In genomic region chr12:53770281-53770680, GRCh38 we compare ENCODE assay signal across 17 cellular contexts. TPM values are rescaled to one million over a fixed set of nuclear protein-coding genes. Genes with fewer than 3 reads are reported as not detected.
A peak's percentile ranks its signal among the peaks of the same experiment; 100 is the strongest.
DNase-seq lines count a peak whose midpoint lies in the region; ATAC-seq, FAIRE-seq and TF ChIP-seq lines count a peak whose summit lies in the region.
"Had no signal": no experiment of that assay in that cellular context is flagged by ENCODE, and none has a peak within 500 bp of the region (broad histone marks: within the 10 kb centered on the region; RNA-seq: fewer than 3 reads in every experiment).

No MANE protein-coding gene starts in this region.

- TF ChIP-seq POLR2A in A549 (IDR thresholded peaks at IDR 0.05; ENCODE audit: low read length): no peak

- peaks cover 21% of the 10 kb centered on the region for H3K4me1 ChIP-seq in A549
- H3K4me1 ChIP-seq in adipocyte (ENCODE audit: control insufficient read depth, insufficient read depth, low read length): peaks cover 36% of the 10 kb centered on the region

- peak in 1 of 2 experiments; percentile 68; a peak in 3 of 6 replicates for ATAC-seq in A549
- no peak for ATAC-seq in activated CD4-positive, alpha-beta T cell treated with anti-CD3 and anti-CD28 coated beads for 36 hours
- no peak for ATAC-seq in GM21381 (IDR thresholded peaks at IDR 0.05; ENCODE audit: unreplicated experiment)
- no peak for ATAC-seq in HG03460 (IDR thresholded peaks at IDR 0.05; ENCODE audit: unreplicated experiment)
- ATAC-seq: activated T-cell treated with anti-CD3 and anti-CD28 coated beads, Interleukin-2, amount 50 U/mL, for 72 hours; HepG2; naive thymus-derived CD8-positive, alpha-beta T cell had no signal

- intact Hi-C loops in activated CD4-positive, alpha-beta T cell treated with anti-CD3 and anti-CD28 coated beads for 36 hours (cut with DNase I, micrococcal nuclease): no loop called here

- no peaks in the 10 kb centered on the region for H3K36me3 Mint-ChIP-seq in HFFc6 (ENCODE audit: low read depth)
- H3K36me3 Mint-ChIP-seq in activated CD4-positive, alpha-beta T cell treated with anti-CD3 and anti-CD28 coated beads for 36 hours (ENCODE audit: low read depth): no peaks in the 10 kb centered on the region
- H3K36me3 Mint-ChIP-seq: naive thymus-derived CD8-positive, alpha-beta T cell had no signal

- H3K27me3 ChIP-seq in adipocyte (replicated peaks; ENCODE audit: control insufficient read depth, insufficient read depth, low read length): no peaks in the 10 kb centered on the region

- H3K4me2 ChIP-seq in A549: peak overlapping the region; percentile 53

- peak overlapping the region; percentile 43 to 56; a peak in 4 of 6 replicates for H3K27ac ChIP-seq in A549

- no peaks in the 10 kb centered on the region for H3K36me3 ChIP-seq in adipocyte (ENCODE audit: control insufficient read depth, insufficient read depth, low read length, severe bottlenecking)

- no peak for TF ChIP-seq EP300 in A549 (IDR thresholded peaks at IDR 0.05)

- CTCF ChIA-PET in A549 (lab: Yijun Ruan, JAX): interaction anchor here (0.6 to 4.3 kb wide), 9 partner anchors 9 to 221 kb away, joined by 3 to 23 read pairs (median 5); partner anchors contain the start of gene HOXC10
- CTCF ChIA-PET in activated CD4-positive, alpha-beta T cell treated with anti-CD3 and anti-CD28 coated beads for 36 hours (lab: Charles Lee): interaction anchor here (3.2 kb wide), 1 partner anchor 24 kb away, joined by 13 read pairs; no protein-coding TSS in a partner anchor

- no peak for FAIRE-seq in A549 (lab: Jason Lieb, UNC)
- FAIRE-seq: A204.1, HepG2 had no signal

- H3K9me3 ChIP-seq in A549 (no peaks in the 10 kb centered on the region), adipocyte (ENCODE audit: control insufficient read depth, low read length) (no peaks in the 10 kb centered on the region)

- no peaks in the 10 kb centered on the region for H3K9me3 Mint-ChIP-seq in HFFc6
- H3K9me3 Mint-ChIP-seq in activated CD4-positive, alpha-beta T cell treated with anti-CD3 and anti-CD28 coated beads for 36 hours (ENCODE audit: low read depth): no peaks in the 10 kb centered on the region
- H3K9me3 Mint-ChIP-seq: activated T-cell treated with anti-CD3 and anti-CD28 coated beads, Interleukin-2, amount 50 U/mL, for 72 hours had no signal

- POLR2A ChIA-PET in A549 (lab: Yijun Ruan, JAX): no interaction called here
- POLR2A ChIA-PET in activated CD4-positive, alpha-beta T cell treated with anti-CD3 and anti-CD28 coated beads for 36 hours (lab: Charles Lee): no interaction called here

- peak overlapping the region; percentile 73 for H3K27ac Mint-ChIP-seq in HFFc6
- no peak overlapping the region for H3K27ac Mint-ChIP-seq in activated CD4-positive, alpha-beta T cell treated with anti-CD3 and anti-CD28 coated beads for 36 hours
- H3K27ac Mint-ChIP-seq: activated T-cell treated with anti-CD3 and anti-CD28 coated beads, Interleukin-2, amount 50 U/mL, for 72 hours; naive thymus-derived CD8-positive, alpha-beta T cell had no signal

- H3K4me3 Mint-ChIP-seq in HFFc6: peak overlapping the region; percentile 33; the same call in 1 of the 2 replicates
- no peak overlapping the region for H3K4me3 Mint-ChIP-seq in activated CD4-positive, alpha-beta T cell treated with anti-CD3 and anti-CD28 coated beads for 36 hours
- H3K4me3 Mint-ChIP-seq: activated T-cell treated with anti-CD3 and anti-CD28 coated beads, Interleukin-2, amount 50 U/mL, for 72 hours; naive thymus-derived CD8-positive, alpha-beta T cell had no signal

- DNase-seq in A549 (ENCODE audit: low read depth in 1 of 2, low spot score in 1 of 2): peak; percentile 21 to 66
- DNase-seq in HFFc6: peak; percentile 94
- peak; percentile 67 for DNase-seq in adipocyte (ENCODE audit: low read depth)
- DNase-seq in foreskin fibroblast: peak; percentile 91 to 93
- no peak for DNase-seq in activated CD4-positive, alpha-beta T cell treated with anti-CD3 and anti-CD28 coated beads for 36 hours
- DNase-seq in SHP77 treated with DMSO at 0.1 percent for 48 hours (lab: John Stamatoyannopoulos, UW): no peak
- DNase-seq: activated T-cell treated with anti-CD3 and anti-CD28 coated beads, Interleukin-2, amount 50 U/mL, for 72 hours; islet precursor cell; naive thymus-derived CD8-positive, alpha-beta T cell; NCI-H1694 treated with DMSO at 0.1 percent for 48 hours had no signal

- peak overlapping the region; percentile 73 for H3K9ac ChIP-seq in adipocyte (ENCODE audit: low read length)

- TF ChIP-seq CTCF in A549 (IDR thresholded peaks at IDR 0.05) (no peak), HFFc6 (IDR thresholded peaks at IDR 0.05) (no peak), foreskin fibroblast (IDR thresholded peaks at IDR 0.05; ENCODE audit: low read depth, low read length) (no peak)

- TF ChIP-seq RAD21 in A549 (conservative IDR thresholded peaks at IDR 0.05 in 1 of 2, IDR thresholded peaks at IDR 0.05 in 1 of 2): peak in 1 of 2 experiments; percentile 17; a peak in 2 of 5 replicates

- H3K27me3 Mint-ChIP-seq in HFFc6 (ENCODE audit: insufficient read depth): no peaks in the 10 kb centered on the region
- peaks cover 35% of the 10 kb centered on the region for H3K27me3 Mint-ChIP-seq in activated CD4-positive, alpha-beta T cell treated with anti-CD3 and anti-CD28 coated beads for 36 hours

- peaks cover 53% of the 10 kb centered on the region for H3K4me1 Mint-ChIP-seq in HFFc6 (ENCODE audit: low read depth)
- H3K4me1 Mint-ChIP-seq in activated CD4-positive, alpha-beta T cell treated with anti-CD3 and anti-CD28 coated beads for 36 hours: no peaks in the 10 kb centered on the region

- no peak overlapping the region for H3K4me3 ChIP-seq in A549
- peak overlapping the region; percentile 24 for H3K4me3 ChIP-seq in adipocyte (ENCODE audit: low read length)
- no peak overlapping the region for H3K4me3 ChIP-seq in foreskin fibroblast (ENCODE audit: low read depth in 1 of 2, low read length in 2 of 2)
- H3K4me3 ChIP-seq: skin epidermis had no signal

TF ChIP-seq in A549, 52 proteins besides CTCF, POLR2A, EP300 and RAD21:
- TF ChIP-seq FOXS1 (CRISPR knock-in tag; IDR thresholded peaks at IDR 0.05): no peak
- TF ChIP-seq POLR2AphosphoS2 (conservative IDR thresholded peaks at IDR 0.05; ENCODE audit: low read length): no peak
- TF ChIP-seq FOSL2 (IDR thresholded peaks at IDR 0.05): peak; percentile 43; the same call in 1 of the 2 replicates
- peak; percentile 55; the same call in 1 of the 2 replicates for TF ChIP-seq FOSL2 (CRISPR knock-in tag; IDR thresholded peaks at IDR 0.05)
- TF ChIP-seq GATA3 (IDR thresholded peaks at IDR 0.05; ENCODE audit: borderline replicate concordance): peak; percentile 82; the same call in 1 of the 2 replicates
- TF ChIP-seq, protein P1, sequence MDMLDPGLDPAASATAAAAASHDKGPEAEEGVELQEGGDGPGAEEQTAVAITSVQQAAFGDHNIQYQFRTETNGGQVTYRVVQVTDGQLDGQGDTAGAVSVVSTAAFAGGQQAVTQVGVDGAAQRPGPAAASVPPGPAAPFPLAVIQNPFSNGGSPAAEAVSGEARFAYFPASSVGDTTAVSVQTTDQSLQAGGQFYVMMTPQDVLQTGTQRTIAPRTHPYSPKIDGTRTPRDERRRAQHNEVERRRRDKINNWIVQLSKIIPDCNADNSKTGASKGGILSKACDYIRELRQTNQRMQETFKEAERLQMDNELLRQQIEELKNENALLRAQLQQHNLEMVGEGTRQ (IDR thresholded peaks at IDR 0.05): no peak
- peak in 1 of 2 experiments; percentile 24; a peak in 1 of 4 replicates for TF ChIP-seq CEBPB (IDR thresholded peaks at IDR 0.05)
- TF ChIP-seq JUNB (IDR thresholded peaks at IDR 0.05): peak; percentile 66
- TF ChIP-seq MAX (IDR thresholded peaks at IDR 0.05): peak; percentile 48; the same call in 1 of the 2 replicates

RNA-seq across cellular contexts. Expression of gene CISTR, which starts 18.5 kb away (rescaled TPM):
- not detected in 2 replicates for polyA plus RNA-seq in A549 (2011; rRNA removed)
- polyA plus RNA-seq in A549 (2012; cell fraction: cytosol; rRNA removed): not detected in 2 replicates
- not detected in 2 replicates for polyA plus RNA-seq in A549 (2012; cell fraction: nucleus; rRNA removed)
- not detected in 3 replicates for polyA plus RNA-seq in A549 (2017; fragmentation: RNase III; extraction: RNeasy Plus Mini Kit Qiagen cat#74134 plus additional on column Dnase treatment)
- not detected in 2 replicates for polyA minus RNA-seq in A549 (2011; rRNA and poly(A)+ RNA removed)
- not detected for total RNA-seq in HFFc6 (2021; fragmentation: NEBNext Ultra II Directional; extraction: Animal tissue kit (Norgen Biotek cat#: 25700))
- not detected for total RNA-seq in activated CD4-positive, alpha-beta T cell treated with anti-CD3 and anti-CD28 coated beads for 36 hours
- total RNA-seq: activated T-cell treated with anti-CD3 and anti-CD28 coated beads, Interleukin-2, amount 50 U/mL, for 72 hours; HepG2; naive thymus-derived CD8-positive, alpha-beta T cell had no signal
- polyA plus RNA-seq: esophagus; HepG2; naive thymus-derived CD8-positive, alpha-beta T cell; thymus had no signal

RNA-seq across cellular contexts. Expression of gene CALCOCO1, which starts 43.0 kb away (rescaled TPM):
- 41.5 and 54.5 TPM in 2 replicates for polyA plus RNA-seq in A549 (2011; rRNA removed)
- polyA plus RNA-seq in A549 (2012; cell fraction: cytosol; rRNA removed): 15.6 and 21.3 TPM in 2 replicates
- 59.4 and 69.1 TPM in 2 replicates for polyA plus RNA-seq in A549 (2012; cell fraction: nucleus; rRNA removed)
- polyA plus RNA-seq in A549 (2017; fragmentation: RNase III; extraction: RNeasy Plus Mini Kit Qiagen cat#74134 plus additional on column Dnase treatment): 18.7 to 28.8 TPM (median 28.7 TPM) in 3 replicates
- polyA minus RNA-seq in A549 (2011; rRNA and poly(A)+ RNA removed): 49.6 and 75.0 TPM in 2 replicates
- total RNA-seq in HFFc6 (2021; fragmentation: NEBNext Ultra II Directional; extraction: Animal tissue kit (Norgen Biotek cat#: 25700)): 10 to 100 TPM; 77.3 to 99.3 (median 87.2) TPM
- total RNA-seq in activated CD4-positive, alpha-beta T cell treated with anti-CD3 and anti-CD28 coated beads for 36 hours: 10 to 100 TPM; 17.1 to 20.4 TPM

Comparison
In these comparisons a context has a peak if more than half of its experiments do, and no peak if none do; other contexts are left out.
1. DNase-seq: peak in A549 (2 of 2), HFFc6 (single experiment), adipocyte (single experiment) and foreskin fibroblast (2 of 2); none in activated CD4-positive, alpha-beta T cell treated with anti-CD3 and anti-CD28 coated beads for 36 hours (single experiment) and SHP77 treated with DMSO at 0.1 percent for 48 hours (single experiment).